Comparison of ENCODE assay signal across 8 cellular contexts in genomic region chr10:68449698-68450097, GRCh38. TPM values are rescaled to one million over a fixed set of nuclear protein-coding genes. Genes with fewer than 3 reads are reported as not detected.
DNase-seq lines count a peak whose midpoint lies in the region; ATAC-seq, FAIRE-seq and TF ChIP-seq lines count a peak whose summit lies in the region.
"Not testable (repeated sequence)": the region's sequence is repeated elsewhere in the genome, so short reads cannot be mapped to it uniquely, and the experiment has no call there.

No MANE protein-coding gene starts in this region.

- intact Hi-C loops in head of caudate nucleus (cut with DNase I); sciatic nerve (cut with DNase I): not testable (repeated sequence)

- peaks cover 49% of the 10 kb centered on the region for H3K36me3 Mint-ChIP-seq in endodermal cell (ENCODE audit: low read depth)

- not testable (repeated sequence) for H3K4me1 Mint-ChIP-seq in endodermal cell

- H3K9me3 Mint-ChIP-seq in endodermal cell = not testable (repeated sequence)

- peaks cover 81% of the 10 kb centered on the region for H3K36me3 ChIP-seq in endodermal cell (ENCODE audit: control insufficient read depth, insufficient read depth, low read length)

- H3K27me3 Mint-ChIP-seq in endodermal cell (ENCODE audit: insufficient read depth) = not testable (repeated sequence)

- H3K9me3 ChIP-seq in endodermal cell (ENCODE audit: control insufficient read depth, low read length) = not testable (repeated sequence)

- WGBS in endodermal cell (ENCODE audit: insufficient coverage in 1 of 2, insufficient read length in 1 of 2), 2 experiments = 86 to 93% methylated on average over 6 to 7 of the region's 7 CpGs

- not testable (repeated sequence) for H3K4me3 ChIP-seq in endodermal cell (ENCODE audit: low read length)

- H3K27me3 ChIP-seq in endodermal cell (ENCODE audit: control insufficient read depth, insufficient read depth, low read length, poor library complexity, severe bottlenecking) = not testable (repeated sequence)

- peak overlapping the region; percentile 13 for H3K27ac Mint-ChIP-seq in endodermal cell

- DNase-seq in ACHN (peak; percentile 68), NCI-H1436 (lab: John Stamatoyannopoulos, UW) (peak; percentile 2), amniotic epithelial cell (ENCODE audit: low read depth) (peak; percentile 70), head of caudate nucleus (peak in 33 of 42 donors; percentile 8 to 63 (median 36)), medulla oblongata (ENCODE audit: extremely low spot score) (peak; percentile 65), sciatic nerve (ENCODE audit: low spot score) (peak; percentile 63)
- not testable (repeated sequence) for DNase-seq in H54 (ENCODE audit: insufficient read length, low spot score); endodermal cell

- ATAC-seq in sciatic nerve = not testable (repeated sequence)

- not testable (repeated sequence) for TF ChIP-seq CTCF in endodermal cell (conservative IDR thresholded peaks at IDR 0.05)

- not testable (repeated sequence) for H3K9ac ChIP-seq in endodermal cell (ENCODE audit: extremely low read depth, low read length, poor library complexity, severe bottlenecking)

- H3K4me1 ChIP-seq in endodermal cell (ENCODE audit: control insufficient read depth, insufficient read depth, low read length) = not testable (repeated sequence)

- not testable (repeated sequence) for H3K4me3 Mint-ChIP-seq in endodermal cell

- TF ChIP-seq POLR2A in H54 (IDR thresholded peaks at IDR 0.05; ENCODE audit: low read depth, low read length) = not testable (repeated sequence)

- in situ Hi-C loops in ACHN (cut with HindIII; ENCODE audit: low pct_ligation_motif_present, low pct_unique_long_range_greater_than_20kb, low sequenced_read_pairs) = not testable (repeated sequence)

- FAIRE-seq in H54 (lab: Jason Lieb, UNC) = peak; percentile 91

- H3K27ac ChIP-seq in endodermal cell (ENCODE audit: low read depth, low read length) = not testable (repeated sequence)

RNA-seq across cellular contexts. Expression of gene DNA2, which starts 22.1 kb away (rescaled TPM):
- 10 to 100 TPM; 37.3 to 64.6 TPM for total RNA-seq in endodermal cell
- 24.6 TPM for polyA plus RNA-seq in endodermal cell (2013, experiment 1 of 2)
- 24.6 TPM for polyA plus RNA-seq in endodermal cell (2013, experiment 2 of 2)
- total RNA-seq in sciatic nerve = 6.7 TPM

RNA-seq across cellular contexts. Expression of gene RUFY2, which starts 42.6 kb away (rescaled TPM):
- total RNA-seq in endodermal cell (10 to 100 TPM; 21.1 to 26.9 TPM), sciatic nerve (52.3 TPM)
- 19.6 TPM for polyA plus RNA-seq in endodermal cell (2013, experiment 1 of 2)
- polyA plus RNA-seq in endodermal cell (2013, experiment 2 of 2) = 17.1 TPM
